In the genomic region with DNA sequence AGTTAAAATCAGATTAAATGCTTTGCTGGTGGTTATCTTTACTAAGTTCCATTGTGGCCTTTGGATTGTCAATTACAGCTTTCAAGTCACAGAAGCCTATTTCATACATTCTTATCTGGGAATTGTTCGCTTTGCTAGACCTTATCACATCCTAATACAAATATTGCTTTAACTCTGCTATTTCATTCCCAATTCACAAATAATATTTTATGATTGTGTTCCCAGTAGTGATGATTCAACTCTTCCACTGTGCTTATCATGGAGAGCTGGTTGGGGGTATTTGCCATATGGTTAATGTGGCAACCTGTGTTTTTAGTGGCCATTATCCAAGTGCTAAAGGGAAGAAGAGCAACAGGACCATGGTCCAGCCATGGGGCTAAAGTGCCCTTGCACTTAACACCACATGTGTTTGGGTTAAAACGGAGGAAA, we compare ENCODE assay signal across 21 cellular contexts.
"Had no signal": no experiment of that assay in that cellular context is flagged by ENCODE, and none has a peak within 500 bp of the region (broad histone marks: within the 10 kb centered on the region; RNA-seq: fewer than 3 reads in every experiment).

No MANE protein-coding gene starts in this region.

- DNase-seq: activated B cell treated with CpG ODN at 0.5 μM for 24 hours; activated CD4-positive, alpha-beta T cell treated with anti-CD3 and anti-CD28 coated beads, Interleukin-2, amount 10 ng/mL, durations not matched to agents 24 days and 14 days; activated CD8-positive, alpha-beta memory T cell treated with anti-CD3 and anti-CD28 coated beads, Interleukin-2, amount 50 U/mL, for 4 hours; activated CD8-positive, alpha-beta T cell treated with anti-CD3 and anti-CD28 coated beads, Interleukin-2, amount 10 ng/mL, durations not matched to agents 7 days and 5 days; activated gamma-delta T cell treated with Interleukin-2 at 50 U/mL for 16 hours; activated naive CD8-positive, alpha-beta T cell treated with anti-CD3 and anti-CD28 coated beads for 36 hours; activated T-cell treated with anti-CD3 and anti-CD28 coated beads, Interleukin-2, amount 50 U/mL, for 72 hours; amygdala; effector memory CD8-positive, alpha-beta T cell; hippocampal formation; kidney; nucleus accumbens; psoas muscle; sigmoid colon; stimulated activated CD4-positive, alpha-beta T cell treated with anti-CD3 and anti-CD28 coated beads, Interleukin-1b, Interleukin-23, amount 100 ng/mL, for 48 hours; stomach had no signal

- H3K4me3 ChIP-seq: psoas muscle, sigmoid colon, stomach, thoracic aorta had no signal

- H3K27ac Mint-ChIP-seq: activated B cell treated with CpG ODN at 0.5 μM for 24 hours; activated CD4-positive, alpha-beta T cell treated with anti-CD3 and anti-CD28 coated beads, Interleukin-2, amount 10 ng/mL, durations not matched to agents 24 days and 14 days; activated CD8-positive, alpha-beta T cell treated with anti-CD3 and anti-CD28 coated beads, Interleukin-2, amount 10 ng/mL, durations not matched to agents 7 days and 5 days; activated naive CD8-positive, alpha-beta T cell treated with anti-CD3 and anti-CD28 coated beads for 36 hours; activated T-cell treated with anti-CD3 and anti-CD28 coated beads, Interleukin-2, amount 50 U/mL, for 72 hours; brain; effector memory CD8-positive, alpha-beta T cell; nephron; T-helper 1 cell treated with Interleukin-12 subunit alpha and Interleukin-12 subunit beta and Interleukin-4 antibody, amounts not matched to agents 30 μg/mL and 1 μg/mL, for 36 hours had no signal

- H3K36me3 ChIP-seq: sigmoid colon, stomach, thoracic aorta had no signal

- H3K4me3 Mint-ChIP-seq: activated B cell treated with CpG ODN at 0.5 μM for 24 hours; activated CD4-positive, alpha-beta T cell treated with anti-CD3 and anti-CD28 coated beads, Interleukin-2, amount 10 ng/mL, durations not matched to agents 24 days and 14 days; activated CD8-positive, alpha-beta T cell treated with anti-CD3 and anti-CD28 coated beads, Interleukin-2, amount 10 ng/mL, durations not matched to agents 7 days and 5 days; activated naive CD8-positive, alpha-beta T cell treated with anti-CD3 and anti-CD28 coated beads for 36 hours; activated T-cell treated with anti-CD3 and anti-CD28 coated beads, Interleukin-2, amount 50 U/mL, for 72 hours; brain; central memory CD8-positive, alpha-beta T cell; effector memory CD8-positive, alpha-beta T cell; nephron; T-helper 1 cell treated with Interleukin-12 subunit alpha and Interleukin-12 subunit beta and Interleukin-4 antibody, amounts not matched to agents 30 μg/mL and 1 μg/mL, for 36 hours had no signal

- H3K27ac ChIP-seq: psoas muscle, sigmoid colon, stomach, thoracic aorta had no signal

- H3K4me1 ChIP-seq: psoas muscle had no signal

- H3K9me3 ChIP-seq: psoas muscle, sigmoid colon, stomach, thoracic aorta had no signal

- H3K4me1 Mint-ChIP-seq: activated B cell treated with CpG ODN at 0.5 μM for 24 hours; activated CD4-positive, alpha-beta T cell treated with anti-CD3 and anti-CD28 coated beads, Interleukin-2, amount 10 ng/mL, durations not matched to agents 24 days and 14 days; activated naive CD8-positive, alpha-beta T cell treated with anti-CD3 and anti-CD28 coated beads for 36 hours; brain; central memory CD8-positive, alpha-beta T cell; nephron had no signal

- H3K36me3 Mint-ChIP-seq: activated naive CD8-positive, alpha-beta T cell treated with anti-CD3 and anti-CD28 coated beads for 36 hours; brain had no signal

- ATAC-seq: activated CD8-positive, alpha-beta T cell treated with anti-CD3 and anti-CD28 coated beads, Interleukin-2, amount 10 ng/mL, durations not matched to agents 7 days and 5 days; activated T-cell treated with anti-CD3 and anti-CD28 coated beads, Interleukin-2, amount 50 U/mL, for 72 hours; effector memory CD8-positive, alpha-beta T cell had no signal

- H3K9me3 Mint-ChIP-seq: activated B cell treated with CpG ODN at 0.5 μM for 24 hours; activated CD4-positive, alpha-beta T cell treated with anti-CD3 and anti-CD28 coated beads, Interleukin-2, amount 10 ng/mL, durations not matched to agents 24 days and 14 days; activated naive CD8-positive, alpha-beta T cell treated with anti-CD3 and anti-CD28 coated beads for 36 hours; activated T-cell treated with anti-CD3 and anti-CD28 coated beads, Interleukin-2, amount 50 U/mL, for 72 hours; brain; central memory CD8-positive, alpha-beta T cell; effector memory CD8-positive, alpha-beta T cell; nephron; T-helper 1 cell treated with Interleukin-12 subunit alpha and Interleukin-12 subunit beta and Interleukin-4 antibody, amounts not matched to agents 30 μg/mL and 1 μg/mL, for 36 hours had no signal
